ENCODE assay signal across 8 cellular contexts in genomic region chr12:90253674-90254181, GRCh38.
DNase-seq lines count a peak whose midpoint lies in the region; ATAC-seq and TF ChIP-seq lines count a peak whose summit lies in the region.

No MANE protein-coding gene starts in this region.

- H3K9me3 ChIP-seq in DOHH2 (ENCODE audit: control insufficient read depth, insufficient read depth, low read length) (no peaks in the 10 kb centered on the region), Panc1 (ENCODE audit: control insufficient read depth, insufficient read depth, low read depth, low read length) (no peaks in the 10 kb centered on the region)

- H3K9me2 ChIP-seq in DOHH2 (replicated peaks; ENCODE audit: control insufficient read depth, low read length), result no peaks in the 10 kb centered on the region

- H3K4me3 Mint-ChIP-seq in mesothelial cell of epicardium, result no peak overlapping the region

- H3K27me3 Mint-ChIP-seq in mesothelial cell of epicardium (ENCODE audit: low read depth), result no peaks in the 10 kb centered on the region

- intact Hi-C loops in Panc1 (cut with micrococcal nuclease; ENCODE audit: unreplicated experiment) (no loop called here), left cardiac atrium (cut with DNase I) (loop anchor here in 1 of 2 donors (10.0 kb wide), 1 partner anchor 709 kb away; no protein-coding TSS in a partner anchor)

- no peaks in the 10 kb centered on the region for H3K36me3 ChIP-seq in DOHH2 (ENCODE audit: control insufficient read depth, low read length)
- no peaks in the 10 kb centered on the region for H3K36me3 ChIP-seq in Panc1 (ENCODE audit: control insufficient read depth, insufficient read depth, low read length)

- in situ Hi-C loops in Panc1 (cut with HindIII; ENCODE audit: low pct_unique_long_range_greater_than_20kb, low sequenced_read_pairs), result no loop called here

- H3K79me2 ChIP-seq in DOHH2 (ENCODE audit: control insufficient read depth, low read length), result no peaks in the 10 kb centered on the region

- no peaks in the 10 kb centered on the region for H3K36me3 Mint-ChIP-seq in activated naive CD4-positive, alpha-beta T cell treated with anti-CD3 and anti-CD28 coated beads, Interleukin-2, amount 50 U/mL, for 72 hours
- no peaks in the 10 kb centered on the region for H3K36me3 Mint-ChIP-seq in mesothelial cell of epicardium

- BruUV-seq in Panc1 (replicated peaks; lab: Mats Ljungman, UMichigan), result no TSS peak

- POLR2A ChIA-PET in Panc1 (lab: Charles Lee), result no interaction called here

- H3K27ac ChIP-seq in DOHH2 (ENCODE audit: low read depth, low read length), result no peak overlapping the region
- H3K27ac ChIP-seq in Panc1 (ENCODE audit: low read length), result no peak overlapping the region

- CTCF ChIA-PET in Panc1 (lab: Charles Lee), result no interaction called here

- H4K20me1 ChIP-seq in DOHH2 (ENCODE audit: control insufficient read depth, insufficient read depth, low read depth, low read length), result no peaks in the 10 kb centered on the region

- H3K27me3 ChIP-seq in DOHH2 (ENCODE audit: control insufficient read depth, low read length), result no peaks in the 10 kb centered on the region; the same call in 1 of the 2 replicates
- no peaks in the 10 kb centered on the region for H3K27me3 ChIP-seq in Panc1 (ENCODE audit: control insufficient read depth, insufficient read depth, low read length)

- peak; percentile 7 for DNase-seq in Panc1 (ENCODE audit: low read depth, low spot score)
- peak; percentile 20 to 74 for DNase-seq in activated naive CD4-positive, alpha-beta T cell treated with anti-CD3 and anti-CD28 coated beads, Interleukin-2, amount 50 U/mL, for 72 hours (ENCODE audit: low spot score in 2 of 2)
- peak; percentile 66 for DNase-seq in left cardiac atrium
- peak; percentile 11 to 18 (median 16) for DNase-seq in stimulated activated CD4-positive, alpha-beta T cell treated with anti-CD3 and anti-CD28 coated beads, Interleukin-12 subunit alpha, Interleukin-12 subunit beta, amount 100 ng/mL, for 48 hours (ENCODE audit: low read depth in 2 of 3, low spot score in 1 of 3)
- DNase-seq in mesothelial cell of epicardium (ENCODE audit: low spot score in 2 of 2, unreplicated experiment in 2 of 2), result no peak

- TF ChIP-seq CTCF in DOHH2 (IDR thresholded peaks at IDR 0.05; ENCODE audit: low read depth, low read length, poor library complexity, severe bottlenecking), result peak; percentile 53
- TF ChIP-seq CTCF in Panc1 (IDR thresholded peaks at IDR 0.05), result no peak
- no peak for TF ChIP-seq CTCF in mesothelial cell of epicardium (IDR thresholded peaks at IDR 0.05; ENCODE audit: unreplicated experiment)

- H3K9me3 Mint-ChIP-seq in activated naive CD4-positive, alpha-beta T cell treated with anti-CD3 and anti-CD28 coated beads, Interleukin-2, amount 50 U/mL, for 72 hours, result peaks cover 0 to under 1% of the 10 kb centered on the region in 2 donors
- peaks cover 6% of the 10 kb centered on the region for H3K9me3 Mint-ChIP-seq in mesothelial cell of epicardium

- H3K4me2 ChIP-seq in DOHH2 (ENCODE audit: low read length), result peak overlapping the region; percentile 44

- H3F3A ChIP-seq in DOHH2 (ENCODE audit: control insufficient read depth, insufficient read depth), result 0 out of 2 replicates have a peak, but pooled peaks cover 2% of the 10 kb centered on the region

- peaks cover 17% of the 10 kb centered on the region for H3K4me1 ChIP-seq in DOHH2 (ENCODE audit: control insufficient read depth, low read length)
- H3K4me1 ChIP-seq in Panc1 (ENCODE audit: control insufficient read depth, insufficient read depth, low read length), result no peaks in the 10 kb centered on the region

- H3K4me3 ChIP-seq in DOHH2 (ENCODE audit: low read length) (peak overlapping the region; percentile 36), Panc1 (ENCODE audit: low read depth in 2 of 2, low read length in 2 of 2) (no peak overlapping the region)

- no peak overlapping the region for H3K27ac Mint-ChIP-seq in activated naive CD4-positive, alpha-beta T cell treated with anti-CD3 and anti-CD28 coated beads, Interleukin-2, amount 50 U/mL, for 72 hours
- H3K27ac Mint-ChIP-seq in mesothelial cell of epicardium, result no peak overlapping the region

- H3K4me1 Mint-ChIP-seq in mesothelial cell of epicardium, result peaks cover 8% of the 10 kb centered on the region

- ATAC-seq in GM19455 (IDR thresholded peaks at IDR 0.05; ENCODE audit: unreplicated experiment) (peak; percentile 100), HG03442 (IDR thresholded peaks at IDR 0.05; ENCODE audit: unreplicated experiment) (peak; percentile 100), Panc1 (no peak), left cardiac atrium (peak; percentile 79 to 92)
- peak; percentile 84 to 100 for ATAC-seq in activated naive CD4-positive, alpha-beta T cell treated with anti-CD3 and anti-CD28 coated beads, Interleukin-2, amount 50 U/mL, for 72 hours

Comparison
In these comparisons a context has a peak if more than half of its experiments do, and no peak if none do; other contexts are left out.
1. DNase-seq: peak in Panc1 (single experiment), activated naive CD4-positive, alpha-beta T cell treated with anti-CD3 and anti-CD28 coated beads, Interleukin-2, amount 50 U/mL, for 72 hours (2 of 2), left cardiac atrium (single experiment) and stimulated activated CD4-positive, alpha-beta T cell treated with anti-CD3 and anti-CD28 coated beads, Interleukin-12 subunit alpha, Interleukin-12 subunit beta, amount 100 ng/mL, for 48 hours (3 of 3); none in mesothelial cell of epicardium (0 of 2).